8 cellular contexts compared by ENCODE assay signal in genomic region chr4:41611881-41612871, GRCh38.
A peak's percentile ranks its signal among the peaks of the same experiment; 100 is the strongest.
DNase-seq lines count a peak whose midpoint lies in the region; ATAC-seq and TF ChIP-seq lines count a peak whose summit lies in the region.

No MANE protein-coding gene starts in this region.

- H3K27ac ChIP-seq in SK-N-SH (ENCODE audit: low read depth in 2 of 2, low read length in 1 of 2) (peak overlapping the region; percentile 22 to 89; a peak in 3 of 4 replicates), heart left ventricle (peak overlapping the region; percentile 7 to 83 (median 68))

- H3K9ac ChIP-seq in ES-I3 (ENCODE audit: low read depth, low read length) (peak overlapping the region; percentile 5; the same call in 1 of the 2 replicates), SK-N-SH (no peak overlapping the region)

- peak overlapping the region; percentile 53 for H3K4me2 ChIP-seq in SK-N-SH

- no peaks in the 10 kb centered on the region for H3K9me3 ChIP-seq in ES-I3 (ENCODE audit: control insufficient read depth, insufficient read depth, low read length)
- no peaks in the 10 kb centered on the region for H3K9me3 ChIP-seq in SK-N-SH
- H3K9me3 ChIP-seq in heart left ventricle = no peaks in the 10 kb centered on the region

- H3K36me3 ChIP-seq in ES-I3 (ENCODE audit: insufficient read depth, low read length) (no peaks in the 10 kb centered on the region), SK-N-SH (replicated peaks in 1 of 2; ENCODE audit: control insufficient read depth in 1 of 2, insufficient read depth in 2 of 2, low read length in 1 of 2) (no peaks in the 10 kb centered on the region), heart left ventricle (peaks cover 0 to 48% (median 11%) of the 10 kb centered on the region in 9 donors)

- ATAC-seq in heart left ventricle (peak; percentile 89 to 93 (median 92)), HG03460 (IDR thresholded peaks at IDR 0.05; ENCODE audit: unreplicated experiment) (no peak), GM21737 (IDR thresholded peaks at IDR 0.05; ENCODE audit: unreplicated experiment) (no peak), HG03159 (IDR thresholded peaks at IDR 0.05; ENCODE audit: unreplicated experiment) (no peak)

- H3K27me3 Mint-ChIP-seq in progenitor cell of endocrine pancreas = peaks cover 25% of the 10 kb centered on the region

- H4K20me1 ChIP-seq in SK-N-SH (ENCODE audit: insufficient read depth) = no peaks in the 10 kb centered on the region

- H3K36me3 Mint-ChIP-seq in progenitor cell of endocrine pancreas (ENCODE audit: insufficient read depth) = no peaks in the 10 kb centered on the region

- no peak for TF ChIP-seq EP300 in SK-N-SH (IDR thresholded peaks at IDR 0.05; ENCODE audit: borderline replicate concordance in 1 of 2, low read depth in 1 of 2, low read length in 1 of 2)

- no peaks in the 10 kb centered on the region for H3K9me3 Mint-ChIP-seq in progenitor cell of endocrine pancreas (ENCODE audit: low read depth)

- peaks cover 24% of the 10 kb centered on the region for H3K4me1 Mint-ChIP-seq in progenitor cell of endocrine pancreas (ENCODE audit: low read depth)

- H3K27me3 ChIP-seq in SK-N-SH (ENCODE audit: insufficient read depth) (no peaks in the 10 kb centered on the region), heart left ventricle (no peaks in the 10 kb centered on the region)

- TF ChIP-seq RAD21 in SK-N-SH (IDR thresholded peaks at IDR 0.05; ENCODE audit: low read length) = 0 out of 2 replicates have a peak, but pooled peaks have one; percentile 4

- H3K27ac Mint-ChIP-seq in progenitor cell of endocrine pancreas = peak overlapping the region; percentile 87

- H3K4me1 ChIP-seq in ES-I3 (ENCODE audit: insufficient read depth, low read length) (peaks cover 32% of the 10 kb centered on the region), SK-N-SH (ENCODE audit: control insufficient read depth in 1 of 2, insufficient read depth in 2 of 2, low read depth in 1 of 2, low read length in 1 of 2) (peaks cover 0 to 22% of the 10 kb centered on the region in 2 experiments; a peak in 3 of 4 replicates), heart left ventricle (peaks cover 0 to 43% (median 32%) of the 10 kb centered on the region in 12 donors)

- 7% methylated on average over 14 of the region's 14 CpGs for WGBS in SK-N-SH (ENCODE audit: low lambda C conversion rate)
- 15 to 17% (median 16%) methylated on average over 14 of the region's 14 CpGs for WGBS in heart left ventricle, 4 donors

- CTCF ChIA-PET in SK-N-SH (lab: Yijun Ruan, JAX) = interaction anchor here (0.7 to 2.4 kb wide), 9 partner anchors 10 to 353 kb away, joined by 3 to 8 read pairs (median 3); no protein-coding TSS in a partner anchor

- no peaks in the 10 kb centered on the region for H3K79me2 ChIP-seq in SK-N-SH (ENCODE audit: insufficient read depth)

- peak overlapping the region; percentile 37 for H3K4me3 Mint-ChIP-seq in progenitor cell of endocrine pancreas (ENCODE audit: low read depth)

- no peak for TF ChIP-seq POLR2A in heart left ventricle (IDR thresholded peaks at IDR 0.05)

- POLR2A ChIA-PET in SK-N-SH (lab: Yijun Ruan, JAX) = no interaction called here

- H3K4me3 ChIP-seq in SK-N-SH (ENCODE audit: low read depth in 2 of 2, low read length in 1 of 2) (peak overlapping the region in 1 of 2 experiments; percentile 30; a peak in 1 of 4 replicates), heart left ventricle (peak overlapping the region in 7 of 12 donors; percentile 21 to 52 (median 29))

- H2AFZ ChIP-seq in SK-N-SH (ENCODE audit: low read depth) = peak overlapping the region; percentile 50; the same call in 1 of the 2 replicates

- H3K9me2 ChIP-seq in SK-N-SH = no peaks in the 10 kb centered on the region

- H3F3A ChIP-seq in SK-N-SH (replicated peaks; ENCODE audit: insufficient read depth) = peaks cover 4% of the 10 kb centered on the region

- intact Hi-C loops in heart left ventricle (cut with DNase I) = loop anchor here in 5 of 10 donors (2.0 to 10.0 kb wide), 6 partner anchors 40 to 255 kb away; partner anchors contain the start of gene LIMCH1 (in 2 of the 5)

- TF ChIP-seq CTCF in SK-N-SH (IDR thresholded peaks at IDR 0.05) (no peak), heart left ventricle (IDR thresholded peaks at IDR 0.05) (peak in 2 of 12 donors; percentile 15 to 22), progenitor cell of endocrine pancreas (IDR thresholded peaks at IDR 0.05; ENCODE audit: unreplicated experiment) (no peak)

- DNase-seq in SK-N-SH (peak; percentile 44), heart left ventricle (peak; percentile 68 to 79 (median 73)), progenitor cell of endocrine pancreas (ENCODE audit: low spot score, unreplicated experiment) (no peak), GM19240 (ENCODE audit: insufficient read length, low spot score) (no peak)

TF ChIP-seq in SK-N-SH, 30 proteins besides CTCF, POLR2A, EP300 and RAD21:
- TF ChIP-seq ELF1 (IDR thresholded peaks at IDR 0.05) = no peak
- TF ChIP-seq RCOR1 (IDR thresholded peaks at IDR 0.05; ENCODE audit: low read length) = 0 out of 2 replicates have a peak, but pooled peaks have one; percentile 23
- TF ChIP-seq MEF2A (IDR thresholded peaks at IDR 0.05; ENCODE audit: borderline replicate concordance, low read depth) = no peak
- peak; percentile 84 for TF ChIP-seq MXI1 (IDR thresholded peaks at IDR 0.05; ENCODE audit: low read depth, low read length)

Comparison
In these comparisons a context has a peak if more than half of its experiments do, and no peak if none do; other contexts are left out.
1. DNase-seq: peak in SK-N-SH (single experiment) and heart left ventricle (5 of 5); none in progenitor cell of endocrine pancreas (single experiment) and GM19240 (single experiment).
2. ATAC-seq: peak in heart left ventricle (4 of 4); none in HG03460 (single experiment), GM21737 (single experiment) and HG03159 (single experiment).